Comparison of ENCODE assay signal across 6 cellular contexts in genomic region chr11:75304941-75305340, GRCh38. TPM values are rescaled to one million over a fixed set of nuclear protein-coding genes. Genes with fewer than 3 reads are reported as not detected.
DNase-seq lines count a peak whose midpoint lies in the region; ATAC-seq, FAIRE-seq and TF ChIP-seq lines count a peak whose summit lies in the region.
"Not testable (repeated sequence)": the region's sequence is repeated elsewhere in the genome, so short reads cannot be mapped to it uniquely, and the experiment has no call there.

No MANE protein-coding gene starts in this region.

- not testable (repeated sequence) for H3K14ac ChIP-seq in trophoblast cell (ENCODE audit: low read length)

- not testable (repeated sequence) for H3K36me3 ChIP-seq in HCT116 (ENCODE audit: control insufficient read depth in 1 of 2, insufficient read depth in 2 of 2, low read length in 2 of 2); K562 (ENCODE audit: control insufficient read depth, insufficient read depth, low read length); kidney (ENCODE audit: control insufficient read depth in 1 of 2, insufficient read depth in 2 of 2, low read length in 2 of 2); trophoblast cell (ENCODE audit: control insufficient read depth in 1 of 2, insufficient read depth in 2 of 2, low read length in 2 of 2)

- in situ Hi-C loops in K562 (cut with MboI), result not testable (repeated sequence)

- H3K9me2 ChIP-seq in HCT116 (ENCODE audit: insufficient read depth), result not testable (repeated sequence)

- H2BK5ac ChIP-seq in trophoblast cell (ENCODE audit: low read depth, low read length, poor library complexity), result not testable (repeated sequence)

- BruUV-seq in HCT116 (replicated peaks; lab: Mats Ljungman, UMichigan); K562 (replicated peaks; lab: Mats Ljungman, UMichigan): not testable (repeated sequence)

- TF ChIP-seq POLR2A in HCT116 (IDR thresholded peaks at IDR 0.05; ENCODE audit: borderline replicate concordance, extremely low read depth, insufficient read depth, insufficient read length); K562 (conservative IDR thresholded peaks at IDR 0.05): not testable (repeated sequence)

- not testable (repeated sequence) for H3K4me3 ChIP-seq in HCT116 (replicated peaks in 1 of 2; ENCODE audit: low read depth in 1 of 2, low read length in 2 of 2); K562; epithelial cell of esophagus (ENCODE audit: low read length); kidney (ENCODE audit: low read length in 2 of 2); trophoblast cell (ENCODE audit: low read depth, low read length)

- intact Hi-C loops in HCT116 (cut with micrococcal nuclease); K562 (cut with micrococcal nuclease); kidney (cut with DNase I): not testable (repeated sequence)

- H3K9ac ChIP-seq in HCT116 (ENCODE audit: low read length); K562 (ENCODE audit: insufficient read depth in 1 of 2, low read depth in 2 of 2, low read length in 2 of 2); kidney (ENCODE audit: low read length in 2 of 2); trophoblast cell (ENCODE audit: low read length): not testable (repeated sequence)

- not testable (repeated sequence) for H2BK120ac ChIP-seq in trophoblast cell (ENCODE audit: insufficient read depth, low read length, poor library complexity)

- RAD21 ChIA-PET in HCT116 (lab: Charles Lee; ENCODE audit: low non-redundant PET in 1 of 2, low total read pairs in 2 of 2, uncharacterized antibody in 2 of 2, unreplicated experiment in 2 of 2), result not testable (repeated sequence)

- H3K9me3 ChIP-seq in HCT116 (ENCODE audit: control insufficient read depth in 1 of 2, insufficient read depth in 1 of 2, low read depth in 1 of 2, low read length in 2 of 2); K562 (replicated peaks; ENCODE audit: control insufficient read depth, insufficient read depth, low read depth, low read length); kidney (ENCODE audit: control insufficient read depth in 1 of 2, low read length in 2 of 2); trophoblast cell (ENCODE audit: insufficient read depth, low read depth, low read length): not testable (repeated sequence)

- not testable (repeated sequence) for H2AK5ac ChIP-seq in trophoblast cell (ENCODE audit: low read length)

- TF ChIP-seq EP300 in K562 (IDR thresholded peaks at IDR 0.05; ENCODE audit: low read length), result not testable (repeated sequence)

- not testable (repeated sequence) for H3K9me1 ChIP-seq in K562 (ENCODE audit: control insufficient read depth, insufficient read depth, low read length)

- H3K79me1 ChIP-seq in trophoblast cell (ENCODE audit: low read length), result not testable (repeated sequence)

- H4K8ac ChIP-seq in trophoblast cell (ENCODE audit: low read depth, low read length), result not testable (repeated sequence)

- FAIRE-seq in K562 (lab: Jason Lieb, UNC); kidney (lab: Jason Lieb, UNC): not testable (repeated sequence)

- TF ChIP-seq CTCF in HCT116 (IDR thresholded peaks at IDR 0.05 in 2 of 3, conservative IDR thresholded peaks at IDR 0.05 in 1 of 3; ENCODE audit: borderline replicate concordance in 1 of 3, insufficient read depth in 1 of 3, low read depth in 2 of 3, low read length in 2 of 3); K562 (IDR thresholded peaks at IDR 0.05 in 2 of 3, conservative IDR thresholded peaks at IDR 0.05 in 1 of 3; ENCODE audit: insufficient read depth in 2 of 3, low read depth in 1 of 3, low read length in 3 of 3); epithelial cell of esophagus (IDR thresholded peaks at IDR 0.05; ENCODE audit: insufficient read depth, low read depth, low read length, missing control alignments); kidney (IDR thresholded peaks at IDR 0.05; ENCODE audit: borderline replicate concordance, extremely low read depth, insufficient read depth): not testable (repeated sequence)

- H2AFZ ChIP-seq in HCT116 (ENCODE audit: low read depth, low read length, poor library complexity, severe bottlenecking); K562 (ENCODE audit: low read depth, low read length); trophoblast cell (ENCODE audit: insufficient read depth, low read length, poor library complexity): not testable (repeated sequence)

- H2BK12ac ChIP-seq in trophoblast cell (ENCODE audit: low read length), result not testable (repeated sequence)

- not testable (repeated sequence) for H3K18ac ChIP-seq in trophoblast cell (ENCODE audit: low read length)

- not testable (repeated sequence) for H3K4ac ChIP-seq in trophoblast cell (ENCODE audit: low read depth, low read length)

- TF ChIP-seq RAD21 in HCT116 (IDR thresholded peaks at IDR 0.05; ENCODE audit: low read depth); K562 (CRISPR knock-in tag; conservative IDR thresholded peaks at IDR 0.05 in 1 of 2, IDR thresholded peaks at IDR 0.05 in 1 of 2): not testable (repeated sequence)

- DNase-seq in HCT116 (ENCODE audit: low read depth, low spot score); K562 (ENCODE audit: extremely low read depth in 1 of 4, low spot score in 3 of 4); caudate nucleus (lab: John Stamatoyannopoulos, UW): not testable (repeated sequence)
- DNase-seq in epithelial cell of esophagus (ENCODE audit: low read depth), result peak; percentile 33
- peak; percentile 1 for DNase-seq in kidney
- peak; percentile 61 to 76 for DNase-seq in trophoblast cell

- POLR2A ChIA-PET in HCT116 (lab: Charles Lee), result not testable (repeated sequence)
- POLR2A ChIA-PET in K562 (lab: Yijun Ruan, JAX), result interaction anchor here (1.5 kb wide), 1 partner anchor 13 kb away, joined by 6 read pairs; no protein-coding TSS in a partner anchor

- H3K27ac ChIP-seq in HCT116 (ENCODE audit: low read depth, low read length); K562 (ENCODE audit: extremely low read depth, low read depth, low read length); kidney (ENCODE audit: low read depth in 2 of 2, low read length in 2 of 2); trophoblast cell (ENCODE audit: low read depth, low read length): not testable (repeated sequence)
- H3K27ac ChIP-seq in caudate nucleus (ENCODE audit: low read depth, low read length), result peak overlapping the region; percentile 96

- ATAC-seq in HCT116, K562: not testable (repeated sequence)

- not testable (repeated sequence) for H3K23ac ChIP-seq in trophoblast cell (ENCODE audit: low read length)

- peak overlapping the region; percentile 28; the same call in 1 of the 2 replicates for H3K4me2 ChIP-seq in HCT116 (ENCODE audit: low read length)
- H3K4me2 ChIP-seq in K562 (ENCODE audit: insufficient read depth, low read length); trophoblast cell (ENCODE audit: low read length): not testable (repeated sequence)

- CTCF ChIA-PET in HCT116 (lab: Charles Lee); K562 (lab: Yijun Ruan, JAX; ENCODE audit: low intra/inter-chr PET ratio): not testable (repeated sequence)

- H4K91ac ChIP-seq in trophoblast cell (ENCODE audit: low read depth, low read length), result not testable (repeated sequence)

- WGBS in K562 (ENCODE audit: insufficient coverage, low coverage, missing lambda C conversion rate), result 0% methylated on average over 1 of the region's 4 CpGs
- no CpG with 5 or more reads among the region's 4 CpGs for WGBS in trophoblast cell (ENCODE audit: extremely low coverage, insufficient coverage, insufficient read length)

- H3K79me2 ChIP-seq in HCT116 (ENCODE audit: insufficient read depth, low read length); K562 (ENCODE audit: control insufficient read depth, insufficient read depth, low read length); trophoblast cell (ENCODE audit: control insufficient read depth, insufficient read depth, low read length, poor library complexity): not testable (repeated sequence)

- peaks cover 0 to 18% of the 10 kb centered on the region in 2 experiments; a peak in 2 of 4 replicates for H3K4me1 ChIP-seq in HCT116 (ENCODE audit: control insufficient read depth in 1 of 2, insufficient read depth in 2 of 2, low read length in 2 of 2)
- H3K4me1 ChIP-seq in K562 (replicated peaks in 1 of 2; ENCODE audit: control insufficient read depth in 2 of 2, insufficient read depth in 2 of 2, low read length in 2 of 2); trophoblast cell (ENCODE audit: control insufficient read depth in 1 of 2, insufficient read depth in 2 of 2, low read length in 2 of 2): not testable (repeated sequence)
- H3K4me1 ChIP-seq in kidney (ENCODE audit: control insufficient read depth in 1 of 2, insufficient read depth in 1 of 2, low read depth in 1 of 2, low read length in 2 of 2), result peaks cover 0 to 12% of the 10 kb centered on the region in 2 donors

- not testable (repeated sequence) for H4K20me1 ChIP-seq in HCT116 (ENCODE audit: insufficient read depth); K562 (replicated peaks; ENCODE audit: control insufficient read depth, insufficient read depth, low read length)

- not testable (repeated sequence) for H3K27me3 ChIP-seq in HCT116 (ENCODE audit: insufficient read depth, low read length); K562 (ENCODE audit: control insufficient read depth in 2 of 2, insufficient read depth in 2 of 2, low read length in 2 of 2); trophoblast cell (ENCODE audit: insufficient read depth, low read length)

- not testable (repeated sequence) for H4K12ac ChIP-seq in trophoblast cell (ENCODE audit: low read depth, low read length)

RNA-seq across cellular contexts. Expression of gene ARRB1, which starts 46.5 kb away (rescaled TPM):
- total RNA-seq in HCT116 (2021; ENCODE audit: unreplicated experiment) (24.2 TPM), K562 (2014; rRNA removed) (21.8 and 27.6 TPM in 2 replicates), K562 (2014; rRNA removed; fragmentation: Illumina TruSeq; extraction: Trizol) (22.9 and 28.5 TPM in 2 replicates), K562 (2015; rRNA removed; fragmentation: Illumina TruSeq; extraction: Trizol) (41.7 and 43.5 TPM in 2 replicates), K562 (2021) (43.6 and 45.4 TPM in 2 replicates), kidney (53.8 TPM)
- polyA plus RNA-seq in HCT116 (2012), result 12.0 and 12.9 TPM in 2 replicates
- 58.4 and 169 TPM in 2 replicates for total RNA-seq in K562 (2011; cell fraction: chromatin; rRNA removed; ENCODE audit: low replicate concordance)
- total RNA-seq in K562 (2011; cell fraction: nucleolus; rRNA removed), result 93.3 and 107 TPM in 2 replicates
- total RNA-seq in K562 (2011; cell fraction: nucleoplasm; rRNA removed), result 70.8 and 73.7 TPM in 2 replicates
- polyA plus RNA-seq in K562 (2011; rRNA removed) (26.2 and 30.8 TPM in 2 replicates), K562 (2014; fragmentation: Illumina TruSeq; extraction: Trizol) (35.6 and 38.4 TPM in 2 replicates), K562 (2014; fragmentation: Nextera tagmentation; extraction: Ambion mirVana) (10 to 100 TPM in 1 of 2 experiments, 1 to 10 TPM in 1; 6.6 to 13.1 TPM), K562 (2014; rRNA removed) (24.2 and 30.6 TPM in 2 replicates), kidney (ENCODE audit: insufficient read depth, low read depth, low replicate concordance) (17.6 TPM)
- polyA plus RNA-seq in K562 (2011; cell fraction: cytosol; rRNA removed), result 28.6 and 44.2 TPM in 2 replicates
- polyA plus RNA-seq in K562 (2011; cell fraction: nucleus; rRNA removed), result 30.8 and 44.9 TPM in 2 replicates
- 33.4 and 35.1 TPM in 2 replicates for polyA plus RNA-seq in K562 (2012)
- polyA minus RNA-seq in K562 (2011; rRNA and poly(A)+ RNA removed), result 80.3 and 121 TPM in 2 replicates
- 31.7 and 45.7 TPM in 2 replicates for polyA minus RNA-seq in K562 (2011; cell fraction: cytosol; rRNA and poly(A)+ RNA removed)
- polyA minus RNA-seq in K562 (2011; cell fraction: nucleus; rRNA and poly(A)+ RNA removed), result 63.5 and 65.3 TPM in 2 replicates
- 34.1 and 34.7 TPM in 2 replicates for polyA plus RNA-seq in trophoblast cell (2013)
